ENCODE assay signal across 10 cellular contexts in the genomic region with DNA sequence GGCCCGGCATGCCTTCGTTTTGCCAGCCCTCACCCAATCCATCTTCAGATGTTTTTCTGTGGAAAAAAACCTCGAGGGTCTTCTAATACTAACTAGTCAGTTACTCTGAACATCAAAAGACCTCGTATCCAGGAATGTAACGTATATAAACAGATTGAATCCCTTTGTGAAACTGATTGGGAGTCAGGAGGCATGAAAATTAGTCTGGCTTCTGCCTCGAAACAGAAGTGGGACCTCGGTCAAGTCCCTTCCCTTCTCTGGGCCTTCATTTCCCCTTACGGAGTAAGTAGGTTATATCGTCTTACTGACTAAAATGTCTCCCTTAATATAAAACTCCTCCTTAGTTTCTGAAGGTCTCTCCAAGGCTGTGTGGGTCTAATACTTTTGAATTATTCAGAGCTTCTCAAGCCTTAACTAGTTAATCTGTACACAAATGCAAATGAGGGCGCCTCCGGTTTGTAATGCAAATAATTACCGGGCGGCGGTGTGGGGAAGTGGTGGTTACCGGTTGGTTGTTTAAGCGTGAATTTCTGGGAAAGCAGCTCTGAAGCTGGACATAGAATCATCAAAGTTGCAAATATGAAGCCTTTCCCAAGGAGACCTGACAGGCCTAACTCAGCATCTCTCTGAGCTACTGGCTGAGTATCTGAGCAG. TPM values are rescaled to one million over a fixed set of nuclear protein-coding genes. Genes with fewer than 3 reads are reported as not detected.
A peak's percentile ranks its signal among the peaks of the same experiment; 100 is the strongest.
DNase-seq lines count a peak whose midpoint lies in the region; ATAC-seq lines count a peak whose summit lies in the region.
"Had no signal": no experiment of that assay in that cellular context is flagged by ENCODE, and none has a peak within 500 bp of the region (broad histone marks: within the 10 kb centered on the region; RNA-seq: fewer than 3 reads in every experiment).

No MANE protein-coding gene starts in this region.

- no peak for DNase-seq in SHP77 treated with DMSO at 0.1 percent for 48 hours (lab: John Stamatoyannopoulos, UW)
- DNase-seq in glomerular visceral epithelial cell (ENCODE audit: extremely low spot score) = no peak
- DNase-seq in activated T-helper 2 cell treated with anti-CD3 and anti-CD28 coated beads, Interferon-gamma antibody, Interleukin-2, Interleukin-4, amounts not matched to agents 10 μg/mL and 5 μg/mL and 100 μg/mL, durations not matched to agents 14 hours and 24 hours and 36 hours (ENCODE audit: low spot score) = no peak
- no peak for DNase-seq in activated T-cell treated with anti-CD3 and anti-CD28 coated beads, Interleukin-2, amount 50 U/mL, for 24 hours

- H3K27me3 ChIP-seq in iPS-18a (ENCODE audit: control insufficient read depth, insufficient read depth, low read length) = no peaks in the 10 kb centered on the region
- H3K27me3 ChIP-seq: heart left ventricle, suprapubic skin had no signal

- no peaks in the 10 kb centered on the region for H3K4me1 Mint-ChIP-seq in activated T-helper 2 cell treated with anti-CD3 and anti-CD28 coated beads, Interferon-gamma antibody, Interleukin-2, Interleukin-4, amounts not matched to agents 10 μg/mL and 5 μg/mL and 100 μg/mL, durations not matched to agents 14 hours and 24 hours and 36 hours (ENCODE audit: low read depth)
- H3K4me1 Mint-ChIP-seq in activated T-cell treated with anti-CD3 and anti-CD28 coated beads, Interleukin-2, amount 50 U/mL, for 24 hours (ENCODE audit: low read depth) = peaks cover 5% of the 10 kb centered on the region

- H3K4me3 ChIP-seq in iPS-18a (ENCODE audit: low read length) = peak overlapping the region; percentile 35
- H3K4me3 ChIP-seq: heart left ventricle, suprapubic skin had no signal

- no peak overlapping the region for H3K27ac Mint-ChIP-seq in activated T-helper 2 cell treated with anti-CD3 and anti-CD28 coated beads, Interferon-gamma antibody, Interleukin-2, Interleukin-4, amounts not matched to agents 10 μg/mL and 5 μg/mL and 100 μg/mL, durations not matched to agents 14 hours and 24 hours and 36 hours
- H3K27ac Mint-ChIP-seq in activated T-cell treated with anti-CD3 and anti-CD28 coated beads, Interleukin-2, amount 50 U/mL, for 24 hours = no peak overlapping the region

- no peaks in the 10 kb centered on the region for H3K9me3 Mint-ChIP-seq in activated T-helper 2 cell treated with anti-CD3 and anti-CD28 coated beads, Interferon-gamma antibody, Interleukin-2, Interleukin-4, amounts not matched to agents 10 μg/mL and 5 μg/mL and 100 μg/mL, durations not matched to agents 14 hours and 24 hours and 36 hours
- no peaks in the 10 kb centered on the region for H3K9me3 Mint-ChIP-seq in activated T-cell treated with anti-CD3 and anti-CD28 coated beads, Interleukin-2, amount 50 U/mL, for 24 hours

- no peaks in the 10 kb centered on the region for H3K27me3 Mint-ChIP-seq in activated T-helper 2 cell treated with anti-CD3 and anti-CD28 coated beads, Interferon-gamma antibody, Interleukin-2, Interleukin-4, amounts not matched to agents 10 μg/mL and 5 μg/mL and 100 μg/mL, durations not matched to agents 14 hours and 24 hours and 36 hours (ENCODE audit: low read depth)
- H3K27me3 Mint-ChIP-seq in activated T-cell treated with anti-CD3 and anti-CD28 coated beads, Interleukin-2, amount 50 U/mL, for 24 hours = no peaks in the 10 kb centered on the region

- peaks cover 12% of the 10 kb centered on the region for H3K4me1 ChIP-seq in iPS-18a (ENCODE audit: control insufficient read depth, low read depth, low read length)
- H3K4me1 ChIP-seq: suprapubic skin had no signal

- no peak overlapping the region for H3K4me3 Mint-ChIP-seq in activated T-helper 2 cell treated with anti-CD3 and anti-CD28 coated beads, Interferon-gamma antibody, Interleukin-2, Interleukin-4, amounts not matched to agents 10 μg/mL and 5 μg/mL and 100 μg/mL, durations not matched to agents 14 hours and 24 hours and 36 hours (ENCODE audit: low read depth)
- H3K4me3 Mint-ChIP-seq in activated T-cell treated with anti-CD3 and anti-CD28 coated beads, Interleukin-2, amount 50 U/mL, for 24 hours = no peak overlapping the region

- no peak overlapping the region for H3K27ac ChIP-seq in iPS-18a (ENCODE audit: low read length)
- H3K27ac ChIP-seq: suprapubic skin had no signal

- no peak overlapping the region for H3K9ac ChIP-seq in iPS-18a (ENCODE audit: low read length)

- peaks cover 24% of the 10 kb centered on the region for H3K36me3 Mint-ChIP-seq in activated T-helper 2 cell treated with anti-CD3 and anti-CD28 coated beads, Interferon-gamma antibody, Interleukin-2, Interleukin-4, amounts not matched to agents 10 μg/mL and 5 μg/mL and 100 μg/mL, durations not matched to agents 14 hours and 24 hours and 36 hours (ENCODE audit: low read depth)
- H3K36me3 Mint-ChIP-seq in activated T-cell treated with anti-CD3 and anti-CD28 coated beads, Interleukin-2, amount 50 U/mL, for 24 hours (ENCODE audit: low read depth) = peaks cover 52% of the 10 kb centered on the region

- H3K9me3 ChIP-seq in iPS-18a (ENCODE audit: control insufficient read depth, low read depth, low read length) = peaks cover 4% of the 10 kb centered on the region
- H3K9me3 ChIP-seq: heart left ventricle, suprapubic skin had no signal

- no peaks in the 10 kb centered on the region for H3K36me3 ChIP-seq in iPS-18a (ENCODE audit: control insufficient read depth, low read depth, low read length)
- H3K36me3 ChIP-seq: heart left ventricle, suprapubic skin had no signal

- ATAC-seq in GM18499 (IDR thresholded peaks at IDR 0.05; ENCODE audit: insufficient read depth, unreplicated experiment) (peak; percentile 50), GM21529 (IDR thresholded peaks at IDR 0.05; ENCODE audit: unreplicated experiment) (peak; percentile 69), HG03457 (IDR thresholded peaks at IDR 0.05; ENCODE audit: unreplicated experiment) (peak; percentile 49)

- intact Hi-C loops in activated T-helper 2 cell treated with anti-CD3 and anti-CD28 coated beads, Interferon-gamma antibody, Interleukin-2, Interleukin-4, amounts not matched to agents 10 μg/mL and 5 μg/mL and 100 μg/mL, durations not matched to agents 14 hours and 24 hours and 36 hours (cut with micrococcal nuclease) = no loop called here

RNA-seq across cellular contexts. Expression of a gene that starts 11.4 kb away (rescaled TPM):
- total RNA-seq in activated T-helper 2 cell treated with anti-CD3 and anti-CD28 coated beads, Interferon-gamma antibody, Interleukin-2, Interleukin-4, amounts not matched to agents 10 μg/mL and 5 μg/mL and 100 μg/mL, durations not matched to agents 14 hours and 24 hours and 36 hours = 25.1 and 25.9 TPM in 2 replicates

RNA-seq across cellular contexts. Expression of a gene that starts 43.3 kb away (rescaled TPM):
- total RNA-seq in activated T-helper 2 cell treated with anti-CD3 and anti-CD28 coated beads, Interferon-gamma antibody, Interleukin-2, Interleukin-4, amounts not matched to agents 10 μg/mL and 5 μg/mL and 100 μg/mL, durations not matched to agents 14 hours and 24 hours and 36 hours = 60.6 and 61.6 TPM in 2 replicates

RNA-seq across cellular contexts. Expression of a gene that starts 52.4 kb away (rescaled TPM):
- total RNA-seq in activated T-helper 2 cell treated with anti-CD3 and anti-CD28 coated beads, Interferon-gamma antibody, Interleukin-2, Interleukin-4, amounts not matched to agents 10 μg/mL and 5 μg/mL and 100 μg/mL, durations not matched to agents 14 hours and 24 hours and 36 hours = 21.9 and 22.0 TPM in 2 replicates
